8 cellular contexts compared by ENCODE assay signal in genomic region chr16:15434425-15435215, GRCh38. TPM values are rescaled to one million over a fixed set of nuclear protein-coding genes. Genes with fewer than 3 reads are reported as not detected.
DNase-seq lines count a peak whose midpoint lies in the region; ATAC-seq and TF ChIP-seq lines count a peak whose summit lies in the region.

Gene BMERB1 (plus strand): TSS chr16:15434588. CDS start chr16:15434654, 66 bp downstream.

- peak; percentile 93 for ATAC-seq in Panc1
- peak; percentile 76 for ATAC-seq in foreskin keratinocyte
- ATAC-seq in natural killer cell treated with Interleukin-12 subunit alpha and Interleukin-12 subunit beta and Interleukin-15 and Interleukin-18, amount 100 ng/mL, for 72 hours, result peak; percentile 78 to 79
- ATAC-seq in stimulated activated naive CD8-positive, alpha-beta T cell treated with anti-CD3 and anti-CD28 coated beads, Interleukin-15, Interleukin-2, amounts not matched to agents 100 U/mL and 50 U/mL, for 24 hours, result peak; percentile 86

- peak; percentile 34 for DNase-seq in GM12865 (ENCODE audit: low read depth)
- DNase-seq in Panc1 (ENCODE audit: low read depth, low spot score), result no peak
- peak; percentile 72 for DNase-seq in activated naive CD4-positive, alpha-beta T cell treated with anti-CD3 and anti-CD28 coated beads for 36 hours
- peak; percentile 23 to 51 for DNase-seq in foreskin keratinocyte
- peak; percentile 63 for DNase-seq in natural killer cell treated with Interleukin-12 subunit alpha and Interleukin-12 subunit beta and Interleukin-15 and Interleukin-18, amount 100 ng/mL, for 72 hours (ENCODE audit: low spot score)
- peak; percentile 85 for DNase-seq in stimulated activated naive CD8-positive, alpha-beta T cell treated with anti-CD3 and anti-CD28 coated beads, Interleukin-15, Interleukin-2, amounts not matched to agents 100 U/mL and 50 U/mL, for 24 hours
- DNase-seq in NCI-H774 (lab: John Stamatoyannopoulos, UW), result no peak
- no peak for DNase-seq in GF-D8 (lab: John Stamatoyannopoulos, UW)

- no peaks in the 10 kb centered on the region for H3K36me3 Mint-ChIP-seq in activated naive CD4-positive, alpha-beta T cell treated with anti-CD3 and anti-CD28 coated beads for 36 hours (ENCODE audit: low read depth)
- no peaks in the 10 kb centered on the region for H3K36me3 Mint-ChIP-seq in natural killer cell treated with Interleukin-12 subunit alpha and Interleukin-12 subunit beta and Interleukin-15 and Interleukin-18, amount 100 ng/mL, for 72 hours

- POLR2A ChIA-PET in Panc1 (lab: Charles Lee), result interaction anchor here (0.6 kb wide), 2 partner anchors 157 to 818 kb away, joined by 3 to 9 read pairs; no protein-coding TSS in a partner anchor

- no peaks in the 10 kb centered on the region for H3K36me3 ChIP-seq in Panc1 (ENCODE audit: control insufficient read depth, insufficient read depth, low read length)

- peak within 1 kb of the TSS; percentile 84 for H3K27ac ChIP-seq in Panc1 (ENCODE audit: low read length)
- H3K27ac ChIP-seq in foreskin keratinocyte, result no peak within 1 kb of the TSS

- H3K27me3 ChIP-seq in Panc1 (ENCODE audit: control insufficient read depth, insufficient read depth, low read length), result no peaks in the 10 kb centered on the region
- H3K27me3 ChIP-seq in foreskin keratinocyte, result peaks cover 12% of the 10 kb centered on the region

- no peak for TF ChIP-seq CTCF in GM12865 (IDR thresholded peaks at IDR 0.05; ENCODE audit: insufficient read depth, low read depth, low read length, missing control alignments)
- no peak for TF ChIP-seq CTCF in Panc1 (IDR thresholded peaks at IDR 0.05)
- TF ChIP-seq CTCF in foreskin keratinocyte (conservative IDR thresholded peaks at IDR 0.05), result no peak

- intact Hi-C loops in Panc1 (cut with micrococcal nuclease; ENCODE audit: unreplicated experiment), result loop anchor here (10.0 kb wide), 1 partner anchor 160 kb away; no protein-coding TSS in a partner anchor
- intact Hi-C loops in activated naive CD4-positive, alpha-beta T cell treated with anti-CD3 and anti-CD28 coated beads for 36 hours (cut with micrococcal nuclease), result loop anchor here (2.0 kb wide), 1 partner anchor 156 kb away; no protein-coding TSS in a partner anchor

- in situ Hi-C loops in Panc1 (cut with HindIII; ENCODE audit: low pct_unique_long_range_greater_than_20kb, low sequenced_read_pairs), result no loop called here

- no peaks in the 10 kb centered on the region for H3K9me3 ChIP-seq in Panc1 (ENCODE audit: control insufficient read depth, insufficient read depth, low read depth, low read length)

- peak within 1 kb of the TSS; percentile 79 for H3K4me3 Mint-ChIP-seq in activated naive CD4-positive, alpha-beta T cell treated with anti-CD3 and anti-CD28 coated beads for 36 hours
- peak within 1 kb of the TSS; percentile 77 for H3K4me3 Mint-ChIP-seq in natural killer cell treated with Interleukin-12 subunit alpha and Interleukin-12 subunit beta and Interleukin-15 and Interleukin-18, amount 100 ng/mL, for 72 hours

- H3K9me3 Mint-ChIP-seq in activated naive CD4-positive, alpha-beta T cell treated with anti-CD3 and anti-CD28 coated beads for 36 hours, result no peaks in the 10 kb centered on the region
- no peaks in the 10 kb centered on the region for H3K9me3 Mint-ChIP-seq in natural killer cell treated with Interleukin-12 subunit alpha and Interleukin-12 subunit beta and Interleukin-15 and Interleukin-18, amount 100 ng/mL, for 72 hours

- H3K27me3 Mint-ChIP-seq in activated naive CD4-positive, alpha-beta T cell treated with anti-CD3 and anti-CD28 coated beads for 36 hours (ENCODE audit: low read depth), result peaks cover 18% of the 10 kb centered on the region
- H3K27me3 Mint-ChIP-seq in natural killer cell treated with Interleukin-12 subunit alpha and Interleukin-12 subunit beta and Interleukin-15 and Interleukin-18, amount 100 ng/mL, for 72 hours, result peaks cover 11 to 19% of the 10 kb centered on the region in 2 donors

- H3K27ac Mint-ChIP-seq in activated naive CD4-positive, alpha-beta T cell treated with anti-CD3 and anti-CD28 coated beads for 36 hours, result no peak within 1 kb of the TSS
- no peak within 1 kb of the TSS for H3K27ac Mint-ChIP-seq in natural killer cell treated with Interleukin-12 subunit alpha and Interleukin-12 subunit beta and Interleukin-15 and Interleukin-18, amount 100 ng/mL, for 72 hours

- no TSS peak for BruUV-seq in Panc1 (replicated peaks; lab: Mats Ljungman, UMichigan)

- H3K4me1 ChIP-seq in Panc1 (ENCODE audit: control insufficient read depth, insufficient read depth, low read length) (peaks cover 32% of the 10 kb centered on the region), foreskin keratinocyte (no peaks in the 10 kb centered on the region)

- H3K4me3 ChIP-seq in GM12865 (ENCODE audit: low read depth, low read length) (peak within 1 kb of the TSS; percentile 50), Panc1 (ENCODE audit: low read depth in 2 of 2, low read length in 2 of 2) (peak within 1 kb of the TSS; percentile 71 to 81)

- peaks cover 9% of the 10 kb centered on the region for H3K4me1 Mint-ChIP-seq in activated naive CD4-positive, alpha-beta T cell treated with anti-CD3 and anti-CD28 coated beads for 36 hours (ENCODE audit: low read depth)
- peaks cover 12 to 13% of the 10 kb centered on the region in 2 donors for H3K4me1 Mint-ChIP-seq in natural killer cell treated with Interleukin-12 subunit alpha and Interleukin-12 subunit beta and Interleukin-15 and Interleukin-18, amount 100 ng/mL, for 72 hours (ENCODE audit: low read depth in 2 of 2)

- CTCF ChIA-PET in Panc1 (lab: Charles Lee), result interaction anchor here (0.6 kb wide), 1 partner anchor 567 kb away, joined by 3 read pairs; no protein-coding TSS in a partner anchor
- CTCF ChIA-PET in activated naive CD4-positive, alpha-beta T cell treated with anti-CD3 and anti-CD28 coated beads for 36 hours (lab: Charles Lee), result no interaction called here

RNA-seq across cellular contexts. Expression of gene BMERB1, which starts in this region (rescaled TPM):
- total RNA-seq in Panc1 (2021; ENCODE audit: unreplicated experiment) (80.0 TPM), foreskin keratinocyte (6.7 and 7.5 TPM in 2 replicates)
- 92.6 TPM for polyA plus RNA-seq in Panc1 (2012; ENCODE audit: insufficient read length)
- 1 to 10 TPM; 7.2 to 9.0 TPM for total RNA-seq in activated naive CD4-positive, alpha-beta T cell treated with anti-CD3 and anti-CD28 coated beads for 36 hours
- 4.8 and 6.0 TPM in 2 replicates for polyA plus RNA-seq in foreskin keratinocyte
- total RNA-seq in natural killer cell treated with Interleukin-12 subunit alpha and Interleukin-12 subunit beta and Interleukin-15 and Interleukin-18, amount 100 ng/mL, for 72 hours, result 1 to 10 TPM; 5.4 to 7.3 TPM

Comparison
In these comparisons a context has a peak if more than half of its experiments do, and no peak if none do; other contexts are left out.
1. DNase-seq: peak in GM12865 (single experiment), activated naive CD4-positive, alpha-beta T cell treated with anti-CD3 and anti-CD28 coated beads for 36 hours (single experiment), foreskin keratinocyte (2 of 2), natural killer cell treated with Interleukin-12 subunit alpha and Interleukin-12 subunit beta and Interleukin-15 and Interleukin-18, amount 100 ng/mL, for 72 hours (single experiment) and stimulated activated naive CD8-positive, alpha-beta T cell treated with anti-CD3 and anti-CD28 coated beads, Interleukin-15, Interleukin-2, amounts not matched to agents 100 U/mL and 50 U/mL, for 24 hours (single experiment); none in Panc1 (single experiment), NCI-H774 (single experiment) and GF-D8 (single experiment).
2. Peak in every context shown above with its lines, with median percentiles within 50 percentile points of each other: ATAC-seq.